1 cellular context compared by ENCODE assay signal in the genomic region with DNA sequence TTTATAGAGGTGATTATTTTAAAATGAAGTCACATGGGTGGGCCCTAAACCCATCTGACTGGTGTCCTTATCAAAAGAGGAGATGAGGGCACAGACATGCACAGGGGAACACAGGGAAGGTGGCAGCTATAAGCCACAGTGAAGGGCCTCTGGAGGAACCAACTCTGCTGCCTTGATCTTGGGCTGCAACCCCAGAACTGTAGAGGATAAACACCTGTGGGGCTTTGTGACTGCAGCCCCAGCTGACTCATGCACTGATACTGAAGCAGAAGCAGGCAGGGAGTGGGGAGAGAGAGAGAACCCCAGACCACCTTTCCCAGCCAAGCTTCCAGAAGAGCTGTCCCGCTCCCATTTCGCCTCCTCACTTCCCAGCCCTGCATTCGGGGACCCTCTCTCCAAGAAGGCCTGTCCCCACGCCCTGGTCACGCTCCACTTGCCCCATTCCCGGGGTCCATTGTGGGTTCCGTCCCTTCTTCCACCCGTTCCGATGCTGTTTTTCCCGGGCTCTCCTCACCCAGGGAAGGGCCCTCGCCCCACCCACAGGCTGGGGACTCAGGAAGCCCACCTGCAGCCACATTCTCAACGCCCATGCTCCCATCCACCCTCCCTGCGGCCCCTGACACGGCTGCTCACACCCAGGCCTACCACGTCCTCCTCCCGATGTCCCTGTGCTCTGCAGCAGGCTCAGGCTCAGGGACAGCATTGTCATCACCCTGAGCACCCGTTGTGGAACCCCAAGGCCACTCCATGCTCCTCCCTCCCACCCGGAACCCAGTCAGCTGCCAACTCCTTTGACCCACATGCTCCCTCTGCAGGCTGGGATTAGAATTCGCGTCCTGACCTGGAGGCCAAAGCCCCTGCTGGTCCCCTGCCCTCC.
TF ChIP-seq lines count a peak whose summit lies in the region.

No MANE protein-coding gene starts in this region.

TF ChIP-seq in HepG2, 621 proteins besides CTCF, POLR2A, EP300 and RAD21 (continued from another document and continues in another):
- TF ChIP-seq HNRNPH1 (optimal IDR thresholded peaks at IDR 0.05; ENCODE audit: low read depth, low read length) (no peak), RERE (CRISPR knock-in tag; IDR thresholded peaks at IDR 0.05; ENCODE audit: low read depth) (no peak), RBAK (CRISPR knock-in tag; IDR thresholded peaks at IDR 0.05) (no peak), CHD4 (IDR thresholded peaks at IDR 0.05; ENCODE audit: borderline replicate concordance, low read length) (no peak), ZIK1 (CRISPR knock-in tag; IDR thresholded peaks at IDR 0.05; ENCODE audit: borderline replicate concordance, low read depth) (no peak), ZNF768 (CRISPR knock-in tag; IDR thresholded peaks at IDR 0.05) (peak; percentile 13; the same call in 1 of the 2 replicates), MXI1 (IDR thresholded peaks at IDR 0.05; ENCODE audit: borderline replicate concordance, low read depth, low read length) (peak; percentile 25; the same call in 1 of the 3 replicates), ZNF782 (CRISPR knock-in tag; IDR thresholded peaks at IDR 0.05; ENCODE audit: borderline replicate concordance) (no peak), GZF1 (CRISPR knock-in tag; IDR thresholded peaks at IDR 0.05) (no peak), BCL3 (CRISPR knock-in tag; IDR thresholded peaks at IDR 0.05) (0 out of 2 replicates have a peak, but pooled peaks have one; percentile 25), CBX1 (IDR thresholded peaks at IDR 0.05; ENCODE audit: low read depth) (no peak), ZNF556 (CRISPR knock-in tag; IDR thresholded peaks at IDR 0.05; ENCODE audit: borderline replicate concordance) (no peak), SPEN (CRISPR knock-in tag; IDR thresholded peaks at IDR 0.05; ENCODE audit: low read depth) (no peak), ZNF30 (CRISPR knock-in tag; IDR thresholded peaks at IDR 0.05) (no peak), ZNF12 (CRISPR knock-in tag; IDR thresholded peaks at IDR 0.05) (no peak), MXD4 (CRISPR knock-in tag; IDR thresholded peaks at IDR 0.05) (no peak), XRCC5 (optimal IDR thresholded peaks at IDR 0.05; ENCODE audit: low read length) (peak; percentile 78), ISL2 (CRISPR knock-in tag; IDR thresholded peaks at IDR 0.05) (no peak), EEA1 (CRISPR knock-in tag; IDR thresholded peaks at IDR 0.05; ENCODE audit: borderline replicate concordance) (no peak), SMAD9 (CRISPR knock-in tag; IDR thresholded peaks at IDR 0.05) (0 out of 2 replicates have a peak, but pooled peaks have one; percentile 27), HES4 (CRISPR knock-in tag; IDR thresholded peaks at IDR 0.05; ENCODE audit: borderline replicate concordance) (no peak), ZNF891 (CRISPR knock-in tag; IDR thresholded peaks at IDR 0.05) (peak; percentile 76; the same call in 1 of the 2 replicates), TFAP4 (IDR thresholded peaks at IDR 0.05; ENCODE audit: borderline replicate concordance, low read depth) (peak; percentile 84; the same call in 1 of the 2 replicates), ZBTB40 (IDR thresholded peaks at IDR 0.05) (no peak), ZBTB40 (CRISPR knock-in tag; IDR thresholded peaks at IDR 0.05) (0 out of 2 replicates have a peak, but pooled peaks have one; percentile 26), IKZF4 (CRISPR knock-in tag; IDR thresholded peaks at IDR 0.05; ENCODE audit: borderline replicate concordance, low read depth, not compliant biosample characterization) (peak; percentile 14), ZNF260 (CRISPR knock-in tag; IDR thresholded peaks at IDR 0.05; ENCODE audit: borderline replicate concordance, low read depth) (no peak), ELF3 (CRISPR knock-in tag; IDR thresholded peaks at IDR 0.05) (0 out of 2 replicates have a peak, but pooled peaks have one; percentile 24), TAF15 (IDR thresholded peaks at IDR 0.05; ENCODE audit: low read depth, low read length, poor library complexity, severe bottlenecking) (no peak), MTF1 (CRISPR knock-in tag; IDR thresholded peaks at IDR 0.05) (no peak), ZNF784 (CRISPR knock-in tag; IDR thresholded peaks at IDR 0.05; ENCODE audit: borderline replicate concordance) (0 out of 2 replicates have a peak, but pooled peaks have one; percentile 31), XBP1 (CRISPR knock-in tag; IDR thresholded peaks at IDR 0.05) (no peak)
- TF ChIP-seq, protein P1, sequence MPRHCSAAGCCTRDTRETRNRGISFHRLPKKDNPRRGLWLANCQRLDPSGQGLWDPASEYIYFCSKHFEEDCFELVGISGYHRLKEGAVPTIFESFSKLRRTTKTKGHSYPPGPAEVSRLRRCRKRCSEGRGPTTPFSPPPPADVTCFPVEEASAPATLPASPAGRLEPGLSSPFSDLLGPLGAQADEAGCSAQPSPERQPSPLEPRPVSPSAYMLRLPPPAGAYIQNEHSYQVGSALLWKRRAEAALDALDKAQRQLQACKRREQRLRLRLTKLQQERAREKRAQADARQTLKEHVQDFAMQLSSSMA (CRISPR knock-in tag; IDR thresholded peaks at IDR 0.05) = no peak
- TF ChIP-seq, protein P2, sequence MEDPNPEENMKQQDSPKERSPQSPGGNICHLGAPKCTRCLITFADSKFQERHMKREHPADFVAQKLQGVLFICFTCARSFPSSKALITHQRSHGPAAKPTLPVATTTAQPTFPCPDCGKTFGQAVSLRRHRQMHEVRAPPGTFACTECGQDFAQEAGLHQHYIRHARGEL (CRISPR knock-in tag; IDR thresholded peaks at IDR 0.05) = no peak
- TF ChIP-seq, protein P3, sequence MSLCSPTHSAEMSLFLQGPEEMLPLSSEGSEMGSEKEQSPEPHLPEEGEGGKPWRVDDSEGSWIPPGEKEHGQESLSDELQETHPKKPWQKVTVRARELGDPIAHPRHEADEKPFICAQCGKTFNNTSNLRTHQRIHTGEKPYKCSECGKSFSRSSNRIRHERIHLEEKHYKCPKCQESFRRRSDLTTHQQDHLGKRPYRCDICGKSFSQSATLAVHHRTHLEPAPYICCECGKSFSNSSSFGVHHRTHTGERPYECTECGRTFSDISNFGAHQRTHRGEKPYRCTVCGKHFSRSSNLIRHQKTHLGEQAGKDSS (CRISPR knock-in tag; IDR thresholded peaks at IDR 0.05; ENCODE audit: borderline replicate concordance, low read depth) = no peak; the same call in 1 of the 2 replicates
